In the genomic region with DNA sequence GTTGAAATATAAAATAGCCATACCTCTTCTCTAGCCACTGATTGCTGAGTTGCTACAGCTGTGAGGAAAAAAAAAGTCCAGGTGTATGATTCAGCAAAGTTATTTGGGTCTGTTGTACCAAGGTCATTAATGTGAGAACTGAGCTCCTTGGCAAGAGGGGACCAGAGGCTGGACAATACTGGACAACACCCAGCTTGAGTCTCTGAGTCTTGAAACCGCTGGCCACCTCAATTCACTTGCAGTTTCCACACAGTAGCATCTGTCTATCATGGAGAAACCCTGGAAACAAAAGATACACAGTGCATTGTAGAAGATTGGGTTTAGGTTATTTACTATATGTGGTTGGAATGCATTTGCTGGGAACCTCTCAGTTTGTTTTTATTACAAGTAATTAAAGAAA, we compare ENCODE assay signal across 9 cellular contexts.
DNase-seq lines count a peak whose midpoint lies in the region; ATAC-seq and TF ChIP-seq lines count a peak whose summit lies in the region.
"Had no signal": no experiment of that assay in that cellular context is flagged by ENCODE, and none has a peak within 500 bp of the region (broad histone marks: within the 10 kb centered on the region; RNA-seq: fewer than 3 reads in every experiment).

No MANE protein-coding gene starts in this region.

- H3K27ac Mint-ChIP-seq in activated CD8-positive, alpha-beta T cell treated with anti-CD3 and anti-CD28 coated beads for 36 hours: peak overlapping the region; percentile 89
- H3K27ac Mint-ChIP-seq in type B pancreatic cell: no peak overlapping the region

- H3K4me1 ChIP-seq in hepatocyte (ENCODE audit: insufficient read depth) (peaks cover 11% of the 10 kb centered on the region), vagina (peaks cover 36% of the 10 kb centered on the region)

- peaks cover 41% of the 10 kb centered on the region for H3K4me1 Mint-ChIP-seq in activated CD8-positive, alpha-beta T cell treated with anti-CD3 and anti-CD28 coated beads for 36 hours (ENCODE audit: low read depth)
- peaks cover 31% of the 10 kb centered on the region for H3K4me1 Mint-ChIP-seq in type B pancreatic cell (ENCODE audit: unreplicated experiment)

- TF ChIP-seq CTCF in activated CD8-positive, alpha-beta T cell treated with anti-CD3 and anti-CD28 coated beads for 36 hours (IDR thresholded peaks at IDR 0.05): no peak
- TF ChIP-seq CTCF in hepatocyte (IDR thresholded peaks at IDR 0.05; ENCODE audit: poor library complexity) (no peak), vagina (IDR thresholded peaks at IDR 0.05) (no peak), type B pancreatic cell (conservative IDR thresholded peaks at IDR 0.05) (no peak)

- CTCF ChIA-PET in activated CD8-positive, alpha-beta T cell treated with anti-CD3 and anti-CD28 coated beads for 36 hours (lab: Charles Lee): interaction anchor here (0.9 to 1.7 kb wide), 6 partner anchors 12 to 153 kb away, joined by 3 to 5 read pairs (median 4); no protein-coding TSS in a partner anchor

- no peak for TF ChIP-seq POLR2A in vagina (IDR thresholded peaks at IDR 0.05)

- peak overlapping the region; percentile 45 for H3K27ac ChIP-seq in hepatocyte
- peak overlapping the region; percentile 21 for H3K27ac ChIP-seq in vagina

- H3K27me3 ChIP-seq in hepatocyte: no peaks in the 10 kb centered on the region
- no peaks in the 10 kb centered on the region for H3K27me3 ChIP-seq in vagina

- no peaks in the 10 kb centered on the region for H4K20me1 ChIP-seq in hepatocyte (ENCODE audit: insufficient read depth, poor library complexity, severe bottlenecking)

- H3K36me3 ChIP-seq in hepatocyte (replicated peaks; ENCODE audit: insufficient read depth, low read depth) (no peaks in the 10 kb centered on the region), vagina (no peaks in the 10 kb centered on the region)

- H3K36me3 Mint-ChIP-seq in activated CD8-positive, alpha-beta T cell treated with anti-CD3 and anti-CD28 coated beads for 36 hours (ENCODE audit: low read depth): peaks cover 5% of the 10 kb centered on the region
- H3K36me3 Mint-ChIP-seq in type B pancreatic cell: peaks cover 4% of the 10 kb centered on the region

- H2AFZ ChIP-seq in hepatocyte: no peak overlapping the region

- H3K79me2 ChIP-seq in hepatocyte: peaks cover 34% of the 10 kb centered on the region

- no peaks in the 10 kb centered on the region for H3K9me2 ChIP-seq in hepatocyte (replicated peaks; ENCODE audit: insufficient read depth)

- no peak for DNase-seq in Right ventricle myocardium superior
- no peak for DNase-seq in cardiac septum (ENCODE audit: low spot score)
- no peak for DNase-seq in activated CD8-positive, alpha-beta T cell treated with anti-CD3 and anti-CD28 coated beads for 36 hours
- DNase-seq in hepatocyte (ENCODE audit: low spot score): no peak
- no peak for DNase-seq in vagina (ENCODE audit: extremely low spot score in 2 of 2)
- DNase-seq in type B pancreatic cell (ENCODE audit: extremely low spot score, unreplicated experiment): no peak
- DNase-seq in NCI-H82 (lab: John Stamatoyannopoulos, UW): no peak
- DNase-seq in SHP77 (lab: John Stamatoyannopoulos, UW): no peak
- DNase-seq: activated CD4-positive, CD25-positive, alpha-beta regulatory T cell had no signal

- POLR2A ChIA-PET in activated CD8-positive, alpha-beta T cell treated with anti-CD3 and anti-CD28 coated beads for 36 hours (lab: Charles Lee): interaction anchor here (0.7 to 1.4 kb wide), 3 partner anchors 11 to 191 kb away, joined by 4 to 5 read pairs (median 4); no protein-coding TSS in a partner anchor

- H3K4me3 Mint-ChIP-seq in activated CD8-positive, alpha-beta T cell treated with anti-CD3 and anti-CD28 coated beads for 36 hours: no peak overlapping the region
- H3K4me3 Mint-ChIP-seq in type B pancreatic cell: no peak overlapping the region

- H3K9me3 ChIP-seq in hepatocyte (ENCODE audit: low read depth) (no peaks in the 10 kb centered on the region), vagina (no peaks in the 10 kb centered on the region)

- no peaks in the 10 kb centered on the region for H3K27me3 Mint-ChIP-seq in activated CD8-positive, alpha-beta T cell treated with anti-CD3 and anti-CD28 coated beads for 36 hours
- H3K27me3 Mint-ChIP-seq in type B pancreatic cell: no peaks in the 10 kb centered on the region

- ATAC-seq in Right ventricle myocardium superior (ENCODE audit: poor library complexity): peak; percentile 62
- ATAC-seq in activated CD8-positive, alpha-beta T cell treated with anti-CD3 and anti-CD28 coated beads for 36 hours: peak; percentile 12

- no peaks in the 10 kb centered on the region for H3K9me3 Mint-ChIP-seq in activated CD8-positive, alpha-beta T cell treated with anti-CD3 and anti-CD28 coated beads for 36 hours
- H3K9me3 Mint-ChIP-seq in type B pancreatic cell: no peaks in the 10 kb centered on the region

- H3K4me3 ChIP-seq in hepatocyte: no peak overlapping the region
- H3K4me3 ChIP-seq in vagina: no peak overlapping the region

- no peak overlapping the region for H3K4me2 ChIP-seq in hepatocyte

- intact Hi-C loops in Right ventricle myocardium superior (cut with DNase I) (no loop called here), cardiac septum (cut with DNase I) (no loop called here), vagina (cut with DNase I) (no loop called here)
- intact Hi-C loops in activated CD8-positive, alpha-beta T cell treated with anti-CD3 and anti-CD28 coated beads for 36 hours (cut with micrococcal nuclease): no loop called here

- WGBS in hepatocyte (ENCODE audit: low lambda C conversion rate, missing lambda C conversion rate): 90% methylated on average over 1 of the region's 1 CpG
